ENCODE assay signal across 7 cellular contexts in genomic region chr13:79075703-79076102, GRCh38.
"Had no signal": no experiment of that assay in that cellular context is flagged by ENCODE, and none has a peak within 500 bp of the region (broad histone marks: within the 10 kb centered on the region; RNA-seq: fewer than 3 reads in every experiment).

No MANE protein-coding gene starts in this region.

- H3K27ac ChIP-seq: GM23248 had no signal

- H3K4me3 ChIP-seq: GM23248, HAP-1 had no signal

- H3K4me3 Mint-ChIP-seq: IgD-negative memory B cell had no signal

- ATAC-seq: HCT116 had no signal

- H3K27ac Mint-ChIP-seq: IgD-negative memory B cell had no signal

- H3K27me3 Mint-ChIP-seq: IgD-negative memory B cell had no signal

- H3K36me3 ChIP-seq: HAP-1 had no signal

- DNase-seq: GM23248, GOT3, H7 had no signal

- H3K9me3 ChIP-seq: HAP-1 had no signal

- H3K9ac ChIP-seq: GM23248 had no signal

- H3K4me1 ChIP-seq: HAP-1 had no signal

- H2AFZ ChIP-seq: GM23248 had no signal

- FAIRE-seq: HTR-8/SVneo had no signal
